ENCODE assay signal across 16 cellular contexts in genomic region chr6:89711801-89712200, GRCh38.
DNase-seq lines count a peak whose midpoint lies in the region; ATAC-seq and TF ChIP-seq lines count a peak whose summit lies in the region.
"Had no signal": no experiment of that assay in that cellular context is flagged by ENCODE, and none has a peak within 500 bp of the region (broad histone marks: within the 10 kb centered on the region; RNA-seq: fewer than 3 reads in every experiment).

No MANE protein-coding gene starts in this region.

- ATAC-seq in GM21390 (IDR thresholded peaks at IDR 0.05; ENCODE audit: unreplicated experiment) (no peak), mucosa of descending colon (no peak), HG03432 (IDR thresholded peaks at IDR 0.05; ENCODE audit: unreplicated experiment) (no peak)
- ATAC-seq: A549; CD8-positive, alpha-beta T cell had no signal

- DNase-seq in NCI-H82 (lab: John Stamatoyannopoulos, UW) (peak; percentile 63), SJCRH30 (peak; percentile 52 to 81), kidney tubule cell (ENCODE audit: low spot score) (peak; percentile 6), skeletal muscle cell (ENCODE audit: low read depth) (peak; percentile 4), mucosa of descending colon (no peak), DMS 273 (lab: John Stamatoyannopoulos, UW; ENCODE audit: unreplicated experiment) (no peak)
- DNase-seq: CD8-positive, alpha-beta T cell; COR-L47; DND-41; GDM1; HCEC 1CT; HFFc6; IMR-90 had no signal

- H3K4me3 ChIP-seq in SJCRH30 (no peak overlapping the region), skeletal muscle cell (ENCODE audit: low read depth, low read length) (no peak overlapping the region), mucosa of descending colon (no peak overlapping the region)
- H3K4me3 ChIP-seq: A549 had no signal

- H3K9me3 ChIP-seq in SJCRH30 (replicated peaks) (no peaks in the 10 kb centered on the region), mucosa of descending colon (no peaks in the 10 kb centered on the region)
- H3K9me3 ChIP-seq: A549 had no signal

- H3K4me1 ChIP-seq in SJCRH30 = peaks cover 39% of the 10 kb centered on the region
- H3K4me1 ChIP-seq in mucosa of descending colon (ENCODE audit: low read depth) = no peaks in the 10 kb centered on the region
- H3K4me1 ChIP-seq: A549 had no signal

- H3K27ac ChIP-seq in SJCRH30 = peak overlapping the region; percentile 73
- H3K27ac ChIP-seq: A549 had no signal

- no peaks in the 10 kb centered on the region for H3K27me3 ChIP-seq in SJCRH30

- TF ChIP-seq CTCF in mucosa of descending colon (IDR thresholded peaks at IDR 0.05) = no peak

- peaks cover 54% of the 10 kb centered on the region for H3K36me3 ChIP-seq in SJCRH30
- peaks cover 4% of the 10 kb centered on the region for H3K36me3 ChIP-seq in mucosa of descending colon (ENCODE audit: low read depth)

- intact Hi-C loops in mucosa of descending colon (cut with DNase I, micrococcal nuclease) = no loop called here

Comparison
In these comparisons a context has a peak if more than half of its experiments do, and no peak if none do; other contexts are left out.
1. DNase-seq: peak in NCI-H82 (single experiment), SJCRH30 (2 of 2), kidney tubule cell (single experiment) and skeletal muscle cell (single experiment); none in mucosa of descending colon (0 of 3) and DMS 273 (single experiment).